Comparison of ENCODE assay signal across 11 cellular contexts in the genomic region with DNA sequence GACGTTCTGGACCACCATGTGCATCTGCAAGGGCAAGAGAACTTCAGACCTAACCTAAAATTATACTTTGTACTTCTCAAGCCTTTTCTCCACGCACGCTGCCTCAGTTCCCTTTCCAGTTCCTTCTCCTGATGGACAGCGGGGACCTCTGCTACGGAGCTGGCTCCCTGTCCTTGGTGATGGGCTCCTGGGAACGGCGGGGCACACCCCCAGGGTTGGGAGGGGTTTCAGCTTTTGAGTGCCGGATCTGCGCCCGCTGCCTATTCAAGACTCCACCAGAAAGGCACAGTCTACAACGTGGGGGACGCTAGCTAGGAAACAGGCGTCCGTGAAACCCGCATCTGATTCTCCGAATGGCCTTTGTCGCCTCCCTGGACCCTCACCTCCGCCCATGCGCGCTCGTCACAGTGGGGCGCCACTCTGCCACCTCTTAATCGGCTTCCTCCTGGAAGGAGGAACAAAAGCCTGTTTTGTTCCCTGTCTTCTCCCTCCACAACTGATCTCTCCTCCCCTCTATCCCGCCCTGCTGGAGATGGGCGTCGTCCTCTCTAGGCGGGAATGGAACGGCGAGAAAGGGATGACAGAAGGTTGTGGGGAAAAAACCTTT. TPM values are rescaled to one million over a fixed set of nuclear protein-coding genes. Genes with fewer than 3 reads are reported as not detected.
DNase-seq lines count a peak whose midpoint lies in the region; ATAC-seq and TF ChIP-seq lines count a peak whose summit lies in the region.
"Had no signal": no experiment of that assay in that cellular context is flagged by ENCODE, and none has a peak within 500 bp of the region (broad histone marks: within the 10 kb centered on the region; RNA-seq: fewer than 3 reads in every experiment).

No MANE protein-coding gene starts in this region.

- ATAC-seq in esophagus mucosa: peak; percentile 13
- ATAC-seq: K562 had no signal

- TF ChIP-seq CTCF in osteocyte (IDR thresholded peaks at IDR 0.05): no peak

- no peaks in the 10 kb centered on the region for H3K9me3 Mint-ChIP-seq in osteocyte (ENCODE audit: unreplicated experiment)

- H3K36me3 Mint-ChIP-seq in osteocyte (ENCODE audit: unreplicated experiment): no peaks in the 10 kb centered on the region

- peaks cover 10% of the 10 kb centered on the region for H3K4me1 Mint-ChIP-seq in osteocyte (ENCODE audit: unreplicated experiment)

- peak overlapping the region; percentile 53 for H3K4me3 Mint-ChIP-seq in osteocyte (ENCODE audit: unreplicated experiment)

- DNase-seq in ELF-1 (ENCODE audit: low read depth, low spot score) (peak; percentile 43), NCI-H2227 (lab: John Stamatoyannopoulos, UW; ENCODE audit: unreplicated experiment) (peak; percentile 25), osteocyte (ENCODE audit: extremely low spot score, unreplicated experiment) (no peak), SW 1271 (lab: John Stamatoyannopoulos, UW) (no peak), KG1 (lab: John Stamatoyannopoulos, UW) (no peak), HT-29 (ENCODE audit: low spot score) (no peak)
- DNase-seq in stimulated activated CD4-positive, alpha-beta T cell treated with anti-CD3 and anti-CD28 coated beads, Interleukin-1b, Interleukin-23, amount 100 ng/mL, for 48 hours: no peak
- DNase-seq: tibial artery had no signal

- peaks cover 69% of the 10 kb centered on the region for H3K27me3 Mint-ChIP-seq in osteocyte (ENCODE audit: unreplicated experiment)

- H3K27ac Mint-ChIP-seq in osteocyte (ENCODE audit: unreplicated experiment): no peak overlapping the region

RNA-seq across cellular contexts. Expression of a gene that starts 2.2 kb away (rescaled TPM):
- total RNA-seq in esophagus mucosa (not detected), osteocyte (not detected in 2 replicates)
- not detected in 2 replicates for total RNA-seq in HT-29 (2014; rRNA removed; shearing (Covaris generic))
- total RNA-seq: K562, kidney epithelial cell had no signal

Comparison
In these comparisons a context has a peak if more than half of its experiments do, and no peak if none do; other contexts are left out.
1. DNase-seq: peak in ELF-1 (single experiment) and NCI-H2227 (single experiment); none in osteocyte (single experiment), SW 1271 (0 of 2), stimulated activated CD4-positive, alpha-beta T cell treated with anti-CD3 and anti-CD28 coated beads, Interleukin-1b, Interleukin-23, amount 100 ng/mL, for 48 hours (single experiment), KG1 (single experiment) and HT-29 (single experiment).